Comparison of ENCODE assay signal across 13 cellular contexts in genomic region chr1:18632711-18633427, GRCh38. TPM values are rescaled to one million over a fixed set of nuclear protein-coding genes. Genes with fewer than 3 reads are reported as not detected.
DNase-seq lines count a peak whose midpoint lies in the region; ATAC-seq and TF ChIP-seq lines count a peak whose summit lies in the region.
"Had no signal": no experiment of that assay in that cellular context is flagged by ENCODE, and none has a peak within 500 bp of the region (broad histone marks: within the 10 kb centered on the region; RNA-seq: fewer than 3 reads in every experiment).

No MANE protein-coding gene starts in this region.

- H3K27ac ChIP-seq in left lung = no peak overlapping the region
- no peak overlapping the region for H3K27ac ChIP-seq in prostate gland

- H3K27me3 ChIP-seq in left lung (peaks cover 96 to 100% of the 10 kb centered on the region in 2 donors), prostate gland (replicated peaks; ENCODE audit: insufficient read depth) (peaks cover 77% of the 10 kb centered on the region)

- no peak overlapping the region for H3K4me3 Mint-ChIP-seq in activated CD4-positive, alpha-beta T cell treated with anti-CD3 and anti-CD28 coated beads, Interleukin-2, amount 10 ng/mL, durations not matched to agents 24 days and 14 days
- H3K4me3 Mint-ChIP-seq in type B pancreatic cell (peak overlapping the region; percentile 65), natural killer cell (no peak overlapping the region)
- H3K4me3 Mint-ChIP-seq: natural killer cell treated with Interleukin-12 subunit alpha and Interleukin-12 subunit beta and Interleukin-15 and Interleukin-18, amount 100 ng/mL, for 72 hours had no signal

- peak overlapping the region; percentile 48 for H3K27ac Mint-ChIP-seq in activated CD4-positive, alpha-beta T cell treated with anti-CD3 and anti-CD28 coated beads, Interleukin-2, amount 10 ng/mL, durations not matched to agents 24 days and 14 days
- H3K27ac Mint-ChIP-seq in type B pancreatic cell (peak overlapping the region; percentile 7), natural killer cell (no peak overlapping the region)
- H3K27ac Mint-ChIP-seq: natural killer cell treated with Interleukin-12 subunit alpha and Interleukin-12 subunit beta and Interleukin-15 and Interleukin-18, amount 100 ng/mL, for 72 hours had no signal

- TF ChIP-seq POLR2A in prostate gland (IDR thresholded peaks at IDR 0.05) = no peak

- peak; percentile 65 for DNase-seq in activated CD4-positive, alpha-beta T cell treated with anti-CD3 and anti-CD28 coated beads, Interleukin-2, amount 10 ng/mL, durations not matched to agents 24 days and 14 days
- DNase-seq in activated CD4-positive, alpha-beta T cell treated with anti-CD3 and anti-CD28 coated beads for 4 hours = no peak
- DNase-seq in NCI-H524 (lab: John Stamatoyannopoulos, UW) = peak; percentile 76 to 84
- peak; percentile 81 to 84 for DNase-seq in left lung
- DNase-seq in type B pancreatic cell (ENCODE audit: extremely low spot score, unreplicated experiment) = no peak
- no peak for DNase-seq in HPDE6-E6E7 (ENCODE audit: extremely low spot score)
- DNase-seq in natural killer cell = no peak
- DNase-seq in prostate gland (ENCODE audit: low spot score) = no peak
- DNase-seq: NCI-H69 had no signal

- WGBS in prostate gland = 8% methylated on average over 54 of the region's 54 CpGs

- ATAC-seq in left lung = peak; percentile 90
- no peak for ATAC-seq in natural killer cell
- ATAC-seq: GM12878; natural killer cell treated with Interleukin-12 subunit alpha and Interleukin-12 subunit beta and Interleukin-15 and Interleukin-18, amount 100 ng/mL, for 72 hours; Right ventricle myocardium inferior had no signal

- H3K36me3 ChIP-seq in left lung = no peaks in the 10 kb centered on the region
- no peaks in the 10 kb centered on the region for H3K36me3 ChIP-seq in prostate gland

- H3K4me1 ChIP-seq in left lung = peaks cover 3 to 12% of the 10 kb centered on the region in 2 donors
- H3K4me1 ChIP-seq in prostate gland (replicated peaks) = peaks cover 4% of the 10 kb centered on the region

- H3K9me3 Mint-ChIP-seq in activated CD4-positive, alpha-beta T cell treated with anti-CD3 and anti-CD28 coated beads, Interleukin-2, amount 10 ng/mL, durations not matched to agents 24 days and 14 days = no peaks in the 10 kb centered on the region
- H3K9me3 Mint-ChIP-seq in type B pancreatic cell (no peaks in the 10 kb centered on the region), natural killer cell (no peaks in the 10 kb centered on the region)
- H3K9me3 Mint-ChIP-seq: natural killer cell treated with Interleukin-12 subunit alpha and Interleukin-12 subunit beta and Interleukin-15 and Interleukin-18, amount 100 ng/mL, for 72 hours had no signal

- H3K9me3 ChIP-seq in left lung = no peaks in the 10 kb centered on the region
- no peaks in the 10 kb centered on the region for H3K9me3 ChIP-seq in prostate gland

- H3K27me3 Mint-ChIP-seq in activated CD4-positive, alpha-beta T cell treated with anti-CD3 and anti-CD28 coated beads, Interleukin-2, amount 10 ng/mL, durations not matched to agents 24 days and 14 days = peaks cover 89% of the 10 kb centered on the region
- H3K27me3 Mint-ChIP-seq in type B pancreatic cell (peaks cover 99% of the 10 kb centered on the region), natural killer cell (ENCODE audit: low read depth in 2 of 2) (peaks cover 73 to 74% of the 10 kb centered on the region in 2 donors)

- H3K4me3 ChIP-seq in left lung (no peak overlapping the region), prostate gland (no peak overlapping the region)
- H3K4me3 ChIP-seq: GM12878 had no signal

- TF ChIP-seq CTCF in left lung (IDR thresholded peaks at IDR 0.05) (no peak), type B pancreatic cell (conservative IDR thresholded peaks at IDR 0.05) (no peak), natural killer cell (IDR thresholded peaks at IDR 0.05) (no peak), prostate gland (IDR thresholded peaks at IDR 0.05) (no peak)

- peaks cover 9% of the 10 kb centered on the region for H3K4me1 Mint-ChIP-seq in activated CD4-positive, alpha-beta T cell treated with anti-CD3 and anti-CD28 coated beads, Interleukin-2, amount 10 ng/mL, durations not matched to agents 24 days and 14 days
- peaks cover 4% of the 10 kb centered on the region for H3K4me1 Mint-ChIP-seq in type B pancreatic cell (ENCODE audit: unreplicated experiment)
- no peaks in the 10 kb centered on the region for H3K4me1 Mint-ChIP-seq in natural killer cell

- intact Hi-C loops in activated CD4-positive, alpha-beta T cell treated with anti-CD3 and anti-CD28 coated beads, Interleukin-2, amount 10 ng/mL, durations not matched to agents 24 days and 14 days (cut with micrococcal nuclease) = no loop called here
- intact Hi-C loops in left lung (cut with DNase I) = no loop called here
- intact Hi-C loops in natural killer cell (cut with micrococcal nuclease) = no loop called here
- intact Hi-C loops in prostate gland (cut with DNase I) = no loop called here

- H3K36me3 Mint-ChIP-seq in activated CD4-positive, alpha-beta T cell treated with anti-CD3 and anti-CD28 coated beads, Interleukin-2, amount 10 ng/mL, durations not matched to agents 24 days and 14 days (ENCODE audit: low read depth) = peaks cover 6% of the 10 kb centered on the region
- H3K36me3 Mint-ChIP-seq in type B pancreatic cell (no peaks in the 10 kb centered on the region), natural killer cell (no peaks in the 10 kb centered on the region)
- H3K36me3 Mint-ChIP-seq: natural killer cell treated with Interleukin-12 subunit alpha and Interleukin-12 subunit beta and Interleukin-15 and Interleukin-18, amount 100 ng/mL, for 72 hours had no signal

RNA-seq across cellular contexts. Expression of gene PAX7, which starts 2.2 kb away (rescaled TPM):
- not detected in 2 replicates for total RNA-seq in activated CD4-positive, alpha-beta T cell treated with anti-CD3 and anti-CD28 coated beads, Interleukin-2, amount 10 ng/mL, durations not matched to agents 24 days and 14 days
- not detected for total RNA-seq in left lung
- total RNA-seq in type B pancreatic cell (ENCODE audit: low replicate concordance) = 0.12 and 2.9 TPM in 2 replicates
- total RNA-seq in natural killer cell = not detected
- under 1 TPM in 1 of 2 donors, not detected in 1; 0.32 TPM for total RNA-seq in prostate gland
- total RNA-seq: dermis microvascular lymphatic vessel endothelial cell; GM12878; natural killer cell treated with Interleukin-12 subunit alpha and Interleukin-12 subunit beta and Interleukin-15 and Interleukin-18, amount 100 ng/mL, for 72 hours; Right ventricle myocardium inferior had no signal

Comparison
In these comparisons a context has a peak if more than half of its experiments do, and no peak if none do; other contexts are left out.
1. DNase-seq: peak in activated CD4-positive, alpha-beta T cell treated with anti-CD3 and anti-CD28 coated beads, Interleukin-2, amount 10 ng/mL, durations not matched to agents 24 days and 14 days (single experiment), NCI-H524 (2 of 2) and left lung (2 of 2); none in activated CD4-positive, alpha-beta T cell treated with anti-CD3 and anti-CD28 coated beads for 4 hours (0 of 2), type B pancreatic cell (single experiment), HPDE6-E6E7 (single experiment), natural killer cell (single experiment) and prostate gland (single experiment).
2. H3K27ac Mint-ChIP-seq: peak in activated CD4-positive, alpha-beta T cell treated with anti-CD3 and anti-CD28 coated beads, Interleukin-2, amount 10 ng/mL, durations not matched to agents 24 days and 14 days (single experiment) and type B pancreatic cell (single experiment); none in natural killer cell (0 of 2).